In genomic region chr4:27861381-27861787, GRCh38 we compare ENCODE assay signal across 8 cellular contexts.
DNase-seq lines count a peak whose midpoint lies in the region; ATAC-seq and TF ChIP-seq lines count a peak whose summit lies in the region.

No MANE protein-coding gene starts in this region.

- POLR2A ChIA-PET in HCT116 (lab: Charles Lee) (no interaction called here), SK-N-SH (lab: Yijun Ruan, JAX) (no interaction called here)
- POLR2A ChIA-PET in CD8-positive, alpha-beta memory T cell (lab: Charles Lee): no interaction called here

- H3K4me2 ChIP-seq in HCT116 (ENCODE audit: low read length): no peak overlapping the region
- H3K4me2 ChIP-seq in SK-N-SH: no peak overlapping the region

- H3K9me2 ChIP-seq in HCT116 (ENCODE audit: insufficient read depth) (no peaks in the 10 kb centered on the region), SK-N-SH (no peaks in the 10 kb centered on the region; the same call in 1 of the 2 replicates)

- no peak for TF ChIP-seq EP300 in SK-N-SH (IDR thresholded peaks at IDR 0.05; ENCODE audit: borderline replicate concordance in 1 of 2, low read depth in 1 of 2, low read length in 1 of 2)

- no peak overlapping the region for H3K4me3 ChIP-seq in HCT116 (replicated peaks in 1 of 2; ENCODE audit: low read depth in 1 of 2, low read length in 2 of 2)
- no peak overlapping the region for H3K4me3 ChIP-seq in SK-N-SH (ENCODE audit: low read depth in 2 of 2, low read length in 1 of 2)
- H3K4me3 ChIP-seq in right cardiac atrium (ENCODE audit: low read length): no peak overlapping the region
- H3K4me3 ChIP-seq in CD8-positive, alpha-beta memory T cell (ENCODE audit: low read length): no peak overlapping the region

- ATAC-seq in HCT116 (peak; percentile 92), right cardiac atrium (peak; percentile 48 to 66)

- RAD21 ChIA-PET in HCT116 (lab: Charles Lee; ENCODE audit: low non-redundant PET in 1 of 2, low total read pairs in 2 of 2, uncharacterized antibody in 2 of 2, unreplicated experiment in 2 of 2): interaction anchor here (0.6 to 0.9 kb wide), 2 partner anchors 9 to 95 kb away, joined by 3 read pairs; no protein-coding TSS in a partner anchor

- no peak overlapping the region for H3K27ac Mint-ChIP-seq in activated CD4-positive, alpha-beta T cell treated with anti-CD3 and anti-CD28 coated beads, Interleukin-2, amount 10 ng/mL, durations not matched to agents 24 days and 14 days
- no peak overlapping the region for H3K27ac Mint-ChIP-seq in CD8-positive, alpha-beta memory T cell

- peak; percentile 57 for DNase-seq in HCT116 (ENCODE audit: low read depth, low spot score)
- peak; percentile 0 for DNase-seq in SK-N-SH
- peak in 1 of 3 donors; percentile 29 for DNase-seq in right cardiac atrium
- DNase-seq in activated CD4-positive, alpha-beta T cell treated with anti-CD3 and anti-CD28 coated beads, Interleukin-2, amount 10 ng/mL, durations not matched to agents 24 days and 14 days: no peak
- no peak for DNase-seq in T-helper 2 cell
- no peak for DNase-seq in DMS79 treated with DMSO at 0.1 percent for 48 hours (lab: John Stamatoyannopoulos, UW)
- no peak for DNase-seq in CD8-positive, alpha-beta memory T cell

- TF ChIP-seq RAD21 in HCT116 (IDR thresholded peaks at IDR 0.05; ENCODE audit: low read depth): peak; percentile 84
- TF ChIP-seq RAD21 in SK-N-SH (IDR thresholded peaks at IDR 0.05; ENCODE audit: low read length): peak; percentile 59

- no peaks in the 10 kb centered on the region for H3K27me3 Mint-ChIP-seq in activated CD4-positive, alpha-beta T cell treated with anti-CD3 and anti-CD28 coated beads, Interleukin-2, amount 10 ng/mL, durations not matched to agents 24 days and 14 days
- no peaks in the 10 kb centered on the region for H3K27me3 Mint-ChIP-seq in CD8-positive, alpha-beta memory T cell

- H3K27me3 ChIP-seq in HCT116 (ENCODE audit: insufficient read depth, low read length) (no peaks in the 10 kb centered on the region), SK-N-SH (ENCODE audit: insufficient read depth) (no peaks in the 10 kb centered on the region; the same call in 1 of the 2 replicates), right cardiac atrium (ENCODE audit: control insufficient read depth, insufficient read depth) (no peaks in the 10 kb centered on the region)
- no peaks in the 10 kb centered on the region for H3K27me3 ChIP-seq in CD8-positive, alpha-beta memory T cell (ENCODE audit: insufficient read depth, low read length, poor library complexity, severe bottlenecking)

- no peaks in the 10 kb centered on the region for H3K4me1 Mint-ChIP-seq in activated CD4-positive, alpha-beta T cell treated with anti-CD3 and anti-CD28 coated beads, Interleukin-2, amount 10 ng/mL, durations not matched to agents 24 days and 14 days
- no peaks in the 10 kb centered on the region for H3K4me1 Mint-ChIP-seq in CD8-positive, alpha-beta memory T cell

- no peak for TF ChIP-seq POLR2A in HCT116 (IDR thresholded peaks at IDR 0.05; ENCODE audit: borderline replicate concordance, extremely low read depth, insufficient read depth, insufficient read length)

- H3K4me3 Mint-ChIP-seq in activated CD4-positive, alpha-beta T cell treated with anti-CD3 and anti-CD28 coated beads, Interleukin-2, amount 10 ng/mL, durations not matched to agents 24 days and 14 days: no peak overlapping the region
- H3K4me3 Mint-ChIP-seq in CD8-positive, alpha-beta memory T cell: no peak overlapping the region

- H3K4me1 ChIP-seq in HCT116 (ENCODE audit: control insufficient read depth in 1 of 2, insufficient read depth in 2 of 2, low read length in 2 of 2): no peaks in the 10 kb centered on the region
- no peaks in the 10 kb centered on the region for H3K4me1 ChIP-seq in SK-N-SH (ENCODE audit: control insufficient read depth in 1 of 2, insufficient read depth in 2 of 2, low read depth in 1 of 2, low read length in 1 of 2)
- H3K4me1 ChIP-seq in right cardiac atrium (ENCODE audit: control insufficient read depth, insufficient read depth, low read length): no peaks in the 10 kb centered on the region
- H3K4me1 ChIP-seq in CD8-positive, alpha-beta memory T cell (ENCODE audit: insufficient read depth, low read length): no peaks in the 10 kb centered on the region

- no peaks in the 10 kb centered on the region for H3K36me3 ChIP-seq in HCT116 (ENCODE audit: control insufficient read depth in 1 of 2, insufficient read depth in 2 of 2, low read length in 2 of 2)
- no peaks in the 10 kb centered on the region for H3K36me3 ChIP-seq in SK-N-SH (replicated peaks in 1 of 2; ENCODE audit: control insufficient read depth in 1 of 2, insufficient read depth in 2 of 2, low read length in 1 of 2)
- no peaks in the 10 kb centered on the region for H3K36me3 ChIP-seq in CD8-positive, alpha-beta memory T cell (ENCODE audit: insufficient read depth, low read length)

- TF ChIP-seq CTCF in 22Rv1 (IDR thresholded peaks at IDR 0.05) (peak; percentile 78), HCT116 (IDR thresholded peaks at IDR 0.05 in 2 of 3, conservative IDR thresholded peaks at IDR 0.05 in 1 of 3; ENCODE audit: borderline replicate concordance in 1 of 3, insufficient read depth in 1 of 3, low read depth in 2 of 3, low read length in 2 of 3) (peak; percentile 43 to 82 (median 78); a peak in 5 of 6 replicates), SK-N-SH (IDR thresholded peaks at IDR 0.05) (peak; percentile 60)

- CTCF ChIA-PET in HCT116 (lab: Charles Lee) (interaction anchor here (0.6 to 1.6 kb wide), 5 partner anchors 15 to 213 kb away, joined by 3 to 5 read pairs (median 3); no protein-coding TSS in a partner anchor), SK-N-SH (lab: Yijun Ruan, JAX) (no interaction called here)
- CTCF ChIA-PET in CD8-positive, alpha-beta memory T cell (lab: Charles Lee): no interaction called here

- no peaks in the 10 kb centered on the region for H3K36me3 Mint-ChIP-seq in activated CD4-positive, alpha-beta T cell treated with anti-CD3 and anti-CD28 coated beads, Interleukin-2, amount 10 ng/mL, durations not matched to agents 24 days and 14 days (ENCODE audit: low read depth)
- H3K36me3 Mint-ChIP-seq in CD8-positive, alpha-beta memory T cell: no peaks in the 10 kb centered on the region

- intact Hi-C loops in HCT116 (cut with micrococcal nuclease): no loop called here
- intact Hi-C loops in right cardiac atrium (cut with DNase I): loop anchor here in 1 of 4 donors (10.0 kb wide), 1 partner anchor 1883 kb away; no protein-coding TSS in a partner anchor
- intact Hi-C loops in activated CD4-positive, alpha-beta T cell treated with anti-CD3 and anti-CD28 coated beads, Interleukin-2, amount 10 ng/mL, durations not matched to agents 24 days and 14 days (cut with micrococcal nuclease): no loop called here

- H3K9ac ChIP-seq in HCT116 (ENCODE audit: low read length) (no peak overlapping the region), SK-N-SH (no peak overlapping the region)

- H3K79me2 ChIP-seq in HCT116 (ENCODE audit: insufficient read depth, low read length) (no peaks in the 10 kb centered on the region), SK-N-SH (ENCODE audit: insufficient read depth) (no peaks in the 10 kb centered on the region)

- H3K27ac ChIP-seq in 22Rv1: peak overlapping the region; percentile 78
- H3K27ac ChIP-seq in HCT116 (ENCODE audit: low read depth, low read length): no peak overlapping the region
- H3K27ac ChIP-seq in SK-N-SH (ENCODE audit: low read depth in 2 of 2, low read length in 1 of 2): no peak overlapping the region
- H3K27ac ChIP-seq in right cardiac atrium (ENCODE audit: low read length): no peak overlapping the region
- H3K27ac ChIP-seq in CD8-positive, alpha-beta memory T cell (ENCODE audit: low read depth, low read length): no peak overlapping the region

- H2AFZ ChIP-seq in HCT116 (ENCODE audit: low read depth, low read length, poor library complexity, severe bottlenecking) (peak overlapping the region; percentile 73), SK-N-SH (ENCODE audit: low read depth) (no peak overlapping the region)

- H3K9me3 ChIP-seq in HCT116 (ENCODE audit: control insufficient read depth in 1 of 2, insufficient read depth in 1 of 2, low read depth in 1 of 2, low read length in 2 of 2): no peaks in the 10 kb centered on the region
- no peaks in the 10 kb centered on the region for H3K9me3 ChIP-seq in SK-N-SH
- H3K9me3 ChIP-seq in right cardiac atrium (ENCODE audit: control insufficient read depth, low read length): no peaks in the 10 kb centered on the region
- H3K9me3 ChIP-seq in CD8-positive, alpha-beta memory T cell (ENCODE audit: low read length): no peaks in the 10 kb centered on the region

- no peaks in the 10 kb centered on the region for H3K9me3 Mint-ChIP-seq in activated CD4-positive, alpha-beta T cell treated with anti-CD3 and anti-CD28 coated beads, Interleukin-2, amount 10 ng/mL, durations not matched to agents 24 days and 14 days
- H3K9me3 Mint-ChIP-seq in CD8-positive, alpha-beta memory T cell: peaks cover 0 to 32% (median 11%) of the 10 kb centered on the region in 5 donors

- no TSS peak for BruUV-seq in HCT116 (replicated peaks; lab: Mats Ljungman, UMichigan)

- WGBS in SK-N-SH (ENCODE audit: low lambda C conversion rate): 0% methylated on average over 1 of the region's 1 CpG
- 44% methylated on average over 1 of the region's 1 CpG for WGBS in right cardiac atrium

- H3F3A ChIP-seq in SK-N-SH (replicated peaks; ENCODE audit: insufficient read depth): no peaks in the 10 kb centered on the region

- H4K20me1 ChIP-seq in HCT116 (ENCODE audit: insufficient read depth) (no peaks in the 10 kb centered on the region), SK-N-SH (ENCODE audit: insufficient read depth) (no peaks in the 10 kb centered on the region)

TF ChIP-seq in HCT116, 20 proteins besides CTCF, POLR2A, EP300 and RAD21:
- TF ChIP-seq ZFX (IDR thresholded peaks at IDR 0.05): no peak
- peak; percentile 47; the same call in 1 of the 2 replicates for TF ChIP-seq SRF (IDR thresholded peaks at IDR 0.05; ENCODE audit: low read depth)
TF ChIP-seq in HCT116: peak in this region for 1.

TF ChIP-seq in SK-N-SH, 30 proteins besides CTCF, POLR2A, EP300 and RAD21:
- peak; percentile 23 for TF ChIP-seq SMC3 (IDR thresholded peaks at IDR 0.05; ENCODE audit: low read depth, low read length)
- TF ChIP-seq, protein P1, sequence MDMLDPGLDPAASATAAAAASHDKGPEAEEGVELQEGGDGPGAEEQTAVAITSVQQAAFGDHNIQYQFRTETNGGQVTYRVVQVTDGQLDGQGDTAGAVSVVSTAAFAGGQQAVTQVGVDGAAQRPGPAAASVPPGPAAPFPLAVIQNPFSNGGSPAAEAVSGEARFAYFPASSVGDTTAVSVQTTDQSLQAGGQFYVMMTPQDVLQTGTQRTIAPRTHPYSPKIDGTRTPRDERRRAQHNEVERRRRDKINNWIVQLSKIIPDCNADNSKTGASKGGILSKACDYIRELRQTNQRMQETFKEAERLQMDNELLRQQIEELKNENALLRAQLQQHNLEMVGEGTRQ (IDR thresholded peaks at IDR 0.05; ENCODE audit: borderline replicate concordance, low read depth, low read length): no peak

Comparison
In these comparisons a context has a peak if more than half of its experiments do, and no peak if none do; other contexts are left out.
1. DNase-seq: peak in HCT116 (single experiment) and SK-N-SH (single experiment); none in activated CD4-positive, alpha-beta T cell treated with anti-CD3 and anti-CD28 coated beads, Interleukin-2, amount 10 ng/mL, durations not matched to agents 24 days and 14 days (single experiment), T-helper 2 cell (0 of 5), DMS79 treated with DMSO at 0.1 percent for 48 hours (single experiment) and CD8-positive, alpha-beta memory T cell (0 of 5).
2. Peak in every context shown above with its lines, with median percentiles within 50 percentile points of each other: CTCF ChIP-seq.